ENCODE assay signal across 10 cellular contexts in genomic region chr5:139417214-139417613, GRCh38. TPM values are rescaled to one million over a fixed set of nuclear protein-coding genes. Genes with fewer than 3 reads are reported as not detected.
DNase-seq lines count a peak whose midpoint lies in the region; ATAC-seq and TF ChIP-seq lines count a peak whose summit lies in the region.
"Had no signal": no experiment of that assay in that cellular context is flagged by ENCODE, and none has a peak within 500 bp of the region (broad histone marks: within the 10 kb centered on the region; RNA-seq: fewer than 3 reads in every experiment).

No MANE protein-coding gene starts in this region.

- no peaks in the 10 kb centered on the region for H3K9me3 ChIP-seq in right cardiac atrium (ENCODE audit: control insufficient read depth, low read length)
- no peaks in the 10 kb centered on the region for H3K9me3 ChIP-seq in CD4-positive, alpha-beta T cell (ENCODE audit: control insufficient read depth, low read length)

- no peak overlapping the region for H3K4me3 Mint-ChIP-seq in activated CD8-positive, alpha-beta T cell treated with anti-CD3 and anti-CD28 coated beads for 36 hours
- no peak overlapping the region for H3K4me3 Mint-ChIP-seq in activated CD8-positive, alpha-beta T cell treated with anti-CD3 and anti-CD28 coated beads, Interleukin-2, amount 10 ng/mL, durations not matched to agents 7 days and 5 days
- no peak overlapping the region for H3K4me3 Mint-ChIP-seq in activated T-helper 1 cell treated with anti-CD3 and anti-CD28 coated beads, Interleukin-12 subunit alpha, Interleukin-12 subunit beta, Interleukin-2, Interleukin-4 antibody, amounts not matched to agents 30 ng/mL and 10 ng/mL and 1 ng/mL, durations not matched to agents 14 hours and 24 hours and 36 hours
- no peak overlapping the region for H3K4me3 Mint-ChIP-seq in CD4-positive, alpha-beta T cell

- 44% methylated on average over 4 of the region's 4 CpGs for WGBS in right cardiac atrium

- peak overlapping the region; percentile 96 for H3K27ac Mint-ChIP-seq in activated CD8-positive, alpha-beta T cell treated with anti-CD3 and anti-CD28 coated beads for 36 hours
- H3K27ac Mint-ChIP-seq in activated CD8-positive, alpha-beta T cell treated with anti-CD3 and anti-CD28 coated beads, Interleukin-2, amount 10 ng/mL, durations not matched to agents 7 days and 5 days: no peak overlapping the region
- peak overlapping the region; percentile 94 for H3K27ac Mint-ChIP-seq in activated T-helper 1 cell treated with anti-CD3 and anti-CD28 coated beads, Interleukin-12 subunit alpha, Interleukin-12 subunit beta, Interleukin-2, Interleukin-4 antibody, amounts not matched to agents 30 ng/mL and 10 ng/mL and 1 ng/mL, durations not matched to agents 14 hours and 24 hours and 36 hours
- H3K27ac Mint-ChIP-seq in CD4-positive, alpha-beta T cell: no peak overlapping the region

- no peaks in the 10 kb centered on the region for H3K27me3 Mint-ChIP-seq in activated CD8-positive, alpha-beta T cell treated with anti-CD3 and anti-CD28 coated beads for 36 hours
- no peaks in the 10 kb centered on the region for H3K27me3 Mint-ChIP-seq in activated CD8-positive, alpha-beta T cell treated with anti-CD3 and anti-CD28 coated beads, Interleukin-2, amount 10 ng/mL, durations not matched to agents 7 days and 5 days (ENCODE audit: low read depth)
- no peaks in the 10 kb centered on the region for H3K27me3 Mint-ChIP-seq in activated T-helper 1 cell treated with anti-CD3 and anti-CD28 coated beads, Interleukin-12 subunit alpha, Interleukin-12 subunit beta, Interleukin-2, Interleukin-4 antibody, amounts not matched to agents 30 ng/mL and 10 ng/mL and 1 ng/mL, durations not matched to agents 14 hours and 24 hours and 36 hours (ENCODE audit: insufficient read depth)
- H3K27me3 Mint-ChIP-seq in CD4-positive, alpha-beta T cell: no peaks in the 10 kb centered on the region

- no peaks in the 10 kb centered on the region for H3K27me3 ChIP-seq in right cardiac atrium (ENCODE audit: control insufficient read depth, insufficient read depth)
- no peaks in the 10 kb centered on the region for H3K27me3 ChIP-seq in CD4-positive, alpha-beta T cell (ENCODE audit: control insufficient read depth, insufficient read depth, low read length)

- H3K36me3 Mint-ChIP-seq in activated CD8-positive, alpha-beta T cell treated with anti-CD3 and anti-CD28 coated beads for 36 hours (ENCODE audit: low read depth): peaks cover 42% of the 10 kb centered on the region
- H3K36me3 Mint-ChIP-seq in activated CD8-positive, alpha-beta T cell treated with anti-CD3 and anti-CD28 coated beads, Interleukin-2, amount 10 ng/mL, durations not matched to agents 7 days and 5 days (ENCODE audit: low read depth): peaks cover 9% of the 10 kb centered on the region
- H3K36me3 Mint-ChIP-seq in activated T-helper 1 cell treated with anti-CD3 and anti-CD28 coated beads, Interleukin-12 subunit alpha, Interleukin-12 subunit beta, Interleukin-2, Interleukin-4 antibody, amounts not matched to agents 30 ng/mL and 10 ng/mL and 1 ng/mL, durations not matched to agents 14 hours and 24 hours and 36 hours (ENCODE audit: low read depth): peaks cover 43% of the 10 kb centered on the region
- peaks cover 37% of the 10 kb centered on the region for H3K36me3 Mint-ChIP-seq in CD4-positive, alpha-beta T cell (ENCODE audit: low read depth)

- intact Hi-C loops in activated CD8-positive, alpha-beta T cell treated with anti-CD3 and anti-CD28 coated beads for 36 hours (cut with micrococcal nuclease): no loop called here
- intact Hi-C loops in activated T-helper 1 cell treated with anti-CD3 and anti-CD28 coated beads, Interleukin-12 subunit alpha, Interleukin-12 subunit beta, Interleukin-2, Interleukin-4 antibody, amounts not matched to agents 30 ng/mL and 10 ng/mL and 1 ng/mL, durations not matched to agents 14 hours and 24 hours and 36 hours (cut with micrococcal nuclease): loop anchor here (10.0 kb wide), 1 partner anchor 328 kb away; no protein-coding TSS in a partner anchor
- intact Hi-C loops in right cardiac atrium (cut with DNase I): loop anchor here in 1 of 4 donors (10.0 kb wide), 1 partner anchor 348 kb away; no protein-coding TSS in a partner anchor
- intact Hi-C loops in CD4-positive, alpha-beta T cell (cut with DNase I, micrococcal nuclease): no loop called here

- CTCF ChIA-PET in activated CD8-positive, alpha-beta T cell treated with anti-CD3 and anti-CD28 coated beads for 36 hours (lab: Charles Lee): interaction anchor here (1.1 to 13.9 kb wide), 3 partner anchors 14 to 158 kb away, joined by 3 to 444 read pairs (median 11); partner anchors contain the start of gene SPATA24
- CTCF ChIA-PET in activated CD8-positive, alpha-beta T cell treated with anti-CD3 and anti-CD28 coated beads, Interleukin-2, amount 10 ng/mL, durations not matched to agents 7 days and 5 days (lab: Charles Lee): interaction anchor here (1.0 to 18.4 kb wide), 3 partner anchors 14 to 100 kb away, joined by 3 to 538 read pairs (median 3); no protein-coding TSS in a partner anchor
- CTCF ChIA-PET in CD4-positive, alpha-beta T cell (lab: Charles Lee): interaction anchor here (1.0 kb wide), 1 partner anchor 103 kb away, joined by 3 read pairs; no protein-coding TSS in a partner anchor

- no peak overlapping the region for H3K27ac ChIP-seq in right cardiac atrium (ENCODE audit: low read length)
- H3K27ac ChIP-seq in CD4-positive, alpha-beta T cell (ENCODE audit: low read depth, low read length): no peak overlapping the region

- POLR2A ChIA-PET in activated CD8-positive, alpha-beta T cell treated with anti-CD3 and anti-CD28 coated beads for 36 hours (lab: Charles Lee): no interaction called here
- POLR2A ChIA-PET in activated CD8-positive, alpha-beta T cell treated with anti-CD3 and anti-CD28 coated beads, Interleukin-2, amount 10 ng/mL, durations not matched to agents 7 days and 5 days (lab: Charles Lee): interaction anchor here (1.8 kb wide), 1 partner anchor 11 kb away, joined by 9 read pairs; no protein-coding TSS in a partner anchor
- POLR2A ChIA-PET in CD4-positive, alpha-beta T cell (lab: Charles Lee): no interaction called here

- DNase-seq in activated CD8-positive, alpha-beta T cell treated with anti-CD3 and anti-CD28 coated beads for 36 hours: no peak
- no peak for DNase-seq in activated CD8-positive, alpha-beta T cell treated with anti-CD3 and anti-CD28 coated beads, Interleukin-2, amount 10 ng/mL, durations not matched to agents 7 days and 5 days
- no peak for DNase-seq in activated T-helper 1 cell treated with anti-CD3 and anti-CD28 coated beads, Interleukin-12 subunit alpha, Interleukin-12 subunit beta, Interleukin-2, Interleukin-4 antibody, amounts not matched to agents 30 ng/mL and 10 ng/mL and 1 ng/mL, durations not matched to agents 14 hours and 24 hours and 36 hours (ENCODE audit: low spot score)
- DNase-seq in right cardiac atrium (peak in 2 of 3 donors; percentile 44 to 69), superior temporal gyrus (ENCODE audit: extremely low spot score) (peak; percentile 73), SK-N-DZ (ENCODE audit: low spot score) (no peak)
- DNase-seq in CD4-positive, alpha-beta T cell: no peak
- DNase-seq: cortex of kidney, NCI-H748 treated with DMSO at 0.1 percent for 48 hours had no signal

- ATAC-seq in activated CD8-positive, alpha-beta T cell treated with anti-CD3 and anti-CD28 coated beads for 36 hours: no peak
- ATAC-seq in activated CD8-positive, alpha-beta T cell treated with anti-CD3 and anti-CD28 coated beads, Interleukin-2, amount 10 ng/mL, durations not matched to agents 7 days and 5 days: no peak
- ATAC-seq in right cardiac atrium (peak; percentile 63 to 66), HG02759 (IDR thresholded peaks at IDR 0.05; ENCODE audit: unreplicated experiment) (no peak)
- no peak for ATAC-seq in CD4-positive, alpha-beta T cell (ENCODE audit: poor library complexity)

- no peaks in the 10 kb centered on the region for H3K9me3 Mint-ChIP-seq in activated CD8-positive, alpha-beta T cell treated with anti-CD3 and anti-CD28 coated beads for 36 hours
- H3K9me3 Mint-ChIP-seq in activated CD8-positive, alpha-beta T cell treated with anti-CD3 and anti-CD28 coated beads, Interleukin-2, amount 10 ng/mL, durations not matched to agents 7 days and 5 days (ENCODE audit: insufficient read depth): no peaks in the 10 kb centered on the region
- no peaks in the 10 kb centered on the region for H3K9me3 Mint-ChIP-seq in activated T-helper 1 cell treated with anti-CD3 and anti-CD28 coated beads, Interleukin-12 subunit alpha, Interleukin-12 subunit beta, Interleukin-2, Interleukin-4 antibody, amounts not matched to agents 30 ng/mL and 10 ng/mL and 1 ng/mL, durations not matched to agents 14 hours and 24 hours and 36 hours
- H3K9me3 Mint-ChIP-seq in CD4-positive, alpha-beta T cell: no peaks in the 10 kb centered on the region

- peaks cover 12% of the 10 kb centered on the region for H3K4me1 ChIP-seq in right cardiac atrium (ENCODE audit: control insufficient read depth, insufficient read depth, low read length)

- no peak overlapping the region for H3K4me3 ChIP-seq in right cardiac atrium (ENCODE audit: low read length)

- peaks cover 46% of the 10 kb centered on the region for H3K4me1 Mint-ChIP-seq in activated CD8-positive, alpha-beta T cell treated with anti-CD3 and anti-CD28 coated beads for 36 hours (ENCODE audit: low read depth)
- peaks cover 59% of the 10 kb centered on the region for H3K4me1 Mint-ChIP-seq in activated CD8-positive, alpha-beta T cell treated with anti-CD3 and anti-CD28 coated beads, Interleukin-2, amount 10 ng/mL, durations not matched to agents 7 days and 5 days (ENCODE audit: low read depth)
- H3K4me1 Mint-ChIP-seq in activated T-helper 1 cell treated with anti-CD3 and anti-CD28 coated beads, Interleukin-12 subunit alpha, Interleukin-12 subunit beta, Interleukin-2, Interleukin-4 antibody, amounts not matched to agents 30 ng/mL and 10 ng/mL and 1 ng/mL, durations not matched to agents 14 hours and 24 hours and 36 hours (ENCODE audit: low read depth): peaks cover 61% of the 10 kb centered on the region
- H3K4me1 Mint-ChIP-seq in CD4-positive, alpha-beta T cell (ENCODE audit: low read depth): peaks cover 25% of the 10 kb centered on the region

- TF ChIP-seq CTCF in activated CD8-positive, alpha-beta T cell treated with anti-CD3 and anti-CD28 coated beads for 36 hours (IDR thresholded peaks at IDR 0.05): no peak
- TF ChIP-seq CTCF in CD4-positive, alpha-beta T cell (IDR thresholded peaks at IDR 0.05): no peak

RNA-seq across cellular contexts. Expression of gene SPATA24, which starts 13.3 kb away (rescaled TPM):
- 1 to 10 TPM; 4.3 to 4.4 TPM for total RNA-seq in activated CD8-positive, alpha-beta T cell treated with anti-CD3 and anti-CD28 coated beads for 36 hours
- 1 to 10 TPM; 3.8 to 4.0 TPM for total RNA-seq in activated CD8-positive, alpha-beta T cell treated with anti-CD3 and anti-CD28 coated beads, Interleukin-2, amount 10 ng/mL, durations not matched to agents 7 days and 5 days
- total RNA-seq in activated T-helper 1 cell treated with anti-CD3 and anti-CD28 coated beads, Interleukin-12 subunit alpha, Interleukin-12 subunit beta, Interleukin-2, Interleukin-4 antibody, amounts not matched to agents 30 ng/mL and 10 ng/mL and 1 ng/mL, durations not matched to agents 14 hours and 24 hours and 36 hours: 4.1 and 5.3 TPM in 2 replicates
- 10 to 100 TPM in 3 of 4 donors, 1 to 10 TPM in 1; 9.8 to 25.4 (median 14.4) TPM for total RNA-seq in right cardiac atrium
- polyA plus RNA-seq in right cardiac atrium: 34.6 TPM
- polyA plus RNA-seq in SK-N-DZ (2014; cell fraction: cytosol; rRNA removed): 8.8 and 15.8 TPM in 2 replicates
- polyA plus RNA-seq in SK-N-DZ (2014; cell fraction: nucleus; rRNA removed): 7.7 and 8.0 TPM in 2 replicates
- total RNA-seq in CD4-positive, alpha-beta T cell: 1 to 10 TPM; 3.0 to 3.9 TPM

RNA-seq across cellular contexts. Expression of gene DNAJC18, which starts 22.1 kb away (rescaled TPM):
- total RNA-seq in activated CD8-positive, alpha-beta T cell treated with anti-CD3 and anti-CD28 coated beads for 36 hours: 10 to 100 TPM; 24.9 to 27.5 TPM
- total RNA-seq in activated CD8-positive, alpha-beta T cell treated with anti-CD3 and anti-CD28 coated beads, Interleukin-2, amount 10 ng/mL, durations not matched to agents 7 days and 5 days: 1 to 10 TPM; 3.7 to 5.4 TPM
- 30.0 and 36.3 TPM in 2 replicates for total RNA-seq in activated T-helper 1 cell treated with anti-CD3 and anti-CD28 coated beads, Interleukin-12 subunit alpha, Interleukin-12 subunit beta, Interleukin-2, Interleukin-4 antibody, amounts not matched to agents 30 ng/mL and 10 ng/mL and 1 ng/mL, durations not matched to agents 14 hours and 24 hours and 36 hours
- total RNA-seq in right cardiac atrium: 10 to 100 TPM; 14.0 to 24.9 (median 15.2) TPM
- polyA plus RNA-seq in right cardiac atrium: 5.6 TPM
- 9.9 and 16.9 TPM in 2 replicates for polyA plus RNA-seq in SK-N-DZ (2014; cell fraction: cytosol; rRNA removed)
- polyA plus RNA-seq in SK-N-DZ (2014; cell fraction: nucleus; rRNA removed): 5.5 and 22.8 TPM in 2 replicates
- 1 to 10 TPM; 7.5 to 8.7 TPM for total RNA-seq in CD4-positive, alpha-beta T cell

RNA-seq across cellular contexts. Expression of gene PROB1, which starts 22.3 kb away (rescaled TPM):
- 1 to 10 TPM; 3.9 to 4.1 TPM for total RNA-seq in activated CD8-positive, alpha-beta T cell treated with anti-CD3 and anti-CD28 coated beads for 36 hours
- total RNA-seq in activated CD8-positive, alpha-beta T cell treated with anti-CD3 and anti-CD28 coated beads, Interleukin-2, amount 10 ng/mL, durations not matched to agents 7 days and 5 days: 1 to 10 TPM; 5.2 to 6.2 TPM
- total RNA-seq in activated T-helper 1 cell treated with anti-CD3 and anti-CD28 coated beads, Interleukin-12 subunit alpha, Interleukin-12 subunit beta, Interleukin-2, Interleukin-4 antibody, amounts not matched to agents 30 ng/mL and 10 ng/mL and 1 ng/mL, durations not matched to agents 14 hours and 24 hours and 36 hours: 9.1 and 9.3 TPM in 2 replicates
- 10 to 100 TPM; 24.8 to 38.5 (median 33.0) TPM for total RNA-seq in right cardiac atrium
- 22.2 TPM for polyA plus RNA-seq in right cardiac atrium
- polyA plus RNA-seq in SK-N-DZ (2014; cell fraction: cytosol; rRNA removed): 0.38 and 1.1 TPM in 2 replicates
- polyA plus RNA-seq in SK-N-DZ (2014; cell fraction: nucleus; rRNA removed): 0.34 and 0.66 TPM in 2 replicates
- total RNA-seq in CD4-positive, alpha-beta T cell: under 1 TPM; 0.25 to 0.41 TPM

RNA-seq across cellular contexts. Expression of gene MZB1, which starts 27.5 kb away (rescaled TPM):
- total RNA-seq in activated CD8-positive, alpha-beta T cell treated with anti-CD3 and anti-CD28 coated beads for 36 hours: 10 to 100 TPM; 14.4 to 14.5 TPM
- total RNA-seq in activated CD8-positive, alpha-beta T cell treated with anti-CD3 and anti-CD28 coated beads, Interleukin-2, amount 10 ng/mL, durations not matched to agents 7 days and 5 days: 10 to 100 TPM; 19.0 to 19.9 TPM
- 38.1 and 38.8 TPM in 2 replicates for total RNA-seq in activated T-helper 1 cell treated with anti-CD3 and anti-CD28 coated beads, Interleukin-12 subunit alpha, Interleukin-12 subunit beta, Interleukin-2, Interleukin-4 antibody, amounts not matched to agents 30 ng/mL and 10 ng/mL and 1 ng/mL, durations not matched to agents 14 hours and 24 hours and 36 hours
- total RNA-seq in right cardiac atrium: 1 to 10 TPM in 2 of 4 donors, under 1 TPM in 2; 0.70 to 1.8 (median 1.1) TPM
- 0.38 TPM for polyA plus RNA-seq in right cardiac atrium
- not detected in 2 replicates for polyA plus RNA-seq in SK-N-DZ (2014; cell fraction: cytosol; rRNA removed)
- not detected in 2 replicates for polyA plus RNA-seq in SK-N-DZ (2014; cell fraction: nucleus; rRNA removed)
- total RNA-seq in CD4-positive, alpha-beta T cell: under 1 TPM; 0.42 to 0.63 TPM

RNA-seq across cellular contexts. Expression of gene SLC23A1, which starts 34.1 kb away (rescaled TPM):
- total RNA-seq in activated CD8-positive, alpha-beta T cell treated with anti-CD3 and anti-CD28 coated beads for 36 hours: under 1 TPM; 0.63 to 0.89 TPM
- total RNA-seq in activated CD8-positive, alpha-beta T cell treated with anti-CD3 and anti-CD28 coated beads, Interleukin-2, amount 10 ng/mL, durations not matched to agents 7 days and 5 days: 1 to 10 TPM; 1.2 to 1.5 TPM
- total RNA-seq in activated T-helper 1 cell treated with anti-CD3 and anti-CD28 coated beads, Interleukin-12 subunit alpha, Interleukin-12 subunit beta, Interleukin-2, Interleukin-4 antibody, amounts not matched to agents 30 ng/mL and 10 ng/mL and 1 ng/mL, durations not matched to agents 14 hours and 24 hours and 36 hours: 1.4 and 1.5 TPM in 2 replicates
- total RNA-seq in right cardiac atrium: not detected
- 0.18 TPM for polyA plus RNA-seq in right cardiac atrium
- polyA plus RNA-seq in SK-N-DZ (2014; cell fraction: cytosol; rRNA removed): 0.05 TPM in 1 of 2 replicates, not detected in the other
- not detected in 2 replicates for polyA plus RNA-seq in SK-N-DZ (2014; cell fraction: nucleus; rRNA removed)
- total RNA-seq in CD4-positive, alpha-beta T cell: not detected

Comparison
In these comparisons a context has a peak if more than half of its experiments do, and no peak if none do; other contexts are left out.
1. H3K27ac Mint-ChIP-seq: peak in activated CD8-positive, alpha-beta T cell treated with anti-CD3 and anti-CD28 coated beads for 36 hours (single experiment) and activated T-helper 1 cell treated with anti-CD3 and anti-CD28 coated beads, Interleukin-12 subunit alpha, Interleukin-12 subunit beta, Interleukin-2, Interleukin-4 antibody, amounts not matched to agents 30 ng/mL and 10 ng/mL and 1 ng/mL, durations not matched to agents 14 hours and 24 hours and 36 hours (single experiment); none in activated CD8-positive, alpha-beta T cell treated with anti-CD3 and anti-CD28 coated beads, Interleukin-2, amount 10 ng/mL, durations not matched to agents 7 days and 5 days (single experiment) and CD4-positive, alpha-beta T cell (single experiment).
2. ATAC-seq: peak in right cardiac atrium (2 of 2); none in activated CD8-positive, alpha-beta T cell treated with anti-CD3 and anti-CD28 coated beads for 36 hours (single experiment), activated CD8-positive, alpha-beta T cell treated with anti-CD3 and anti-CD28 coated beads, Interleukin-2, amount 10 ng/mL, durations not matched to agents 7 days and 5 days (single experiment), HG02759 (single experiment) and CD4-positive, alpha-beta T cell (single experiment).
3. DNase-seq: peak in right cardiac atrium (2 of 3) and superior temporal gyrus (single experiment); none in activated CD8-positive, alpha-beta T cell treated with anti-CD3 and anti-CD28 coated beads for 36 hours (single experiment), activated CD8-positive, alpha-beta T cell treated with anti-CD3 and anti-CD28 coated beads, Interleukin-2, amount 10 ng/mL, durations not matched to agents 7 days and 5 days (single experiment), activated T-helper 1 cell treated with anti-CD3 and anti-CD28 coated beads, Interleukin-12 subunit alpha, Interleukin-12 subunit beta, Interleukin-2, Interleukin-4 antibody, amounts not matched to agents 30 ng/mL and 10 ng/mL and 1 ng/mL, durations not matched to agents 14 hours and 24 hours and 36 hours (single experiment), SK-N-DZ (single experiment) and CD4-positive, alpha-beta T cell (0 of 10).